In the genomic region with DNA sequence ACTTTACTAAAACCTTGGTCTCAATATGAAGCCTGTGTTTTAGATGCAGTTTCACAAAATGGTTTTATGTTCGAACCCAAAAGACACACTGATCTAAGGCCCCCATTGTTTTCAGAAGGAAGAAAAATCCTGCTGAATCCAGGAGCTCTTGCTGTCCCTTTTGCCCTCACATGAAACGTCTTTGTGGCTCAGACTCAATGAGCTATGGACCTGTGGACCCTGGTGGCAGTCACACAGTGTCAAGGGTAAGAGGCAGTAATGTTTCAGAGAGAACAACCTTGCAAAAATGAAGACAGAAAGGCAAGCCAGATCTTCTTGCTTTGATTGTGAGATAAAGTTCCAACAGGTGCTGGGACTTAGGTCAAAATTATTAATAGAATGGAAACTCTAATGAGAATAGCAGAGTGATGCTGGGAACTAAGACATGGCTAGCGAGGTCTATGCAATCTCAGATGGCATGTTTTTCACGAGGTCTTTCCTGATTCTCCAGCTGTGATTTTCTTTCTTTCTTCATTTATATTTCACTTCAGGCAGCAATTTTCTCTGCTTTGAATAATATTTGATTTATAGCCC, we compare ENCODE assay signal across 19 cellular contexts.
"Had no signal": no experiment of that assay in that cellular context is flagged by ENCODE, and none has a peak within 500 bp of the region (broad histone marks: within the 10 kb centered on the region; RNA-seq: fewer than 3 reads in every experiment).

No MANE protein-coding gene starts in this region.

- H3K4me3 Mint-ChIP-seq: activated CD8-positive, alpha-beta T cell treated with anti-CD3 and anti-CD28 coated beads, Interleukin-2, amount 10 ng/mL, durations not matched to agents 7 days and 5 days; activated naive CD8-positive, alpha-beta T cell treated with anti-CD3 and anti-CD28 coated beads, Interleukin-2, amount 10 ng/mL, durations not matched to agents 7 days and 5 days; WTC11 had no signal

- H3K4me3 ChIP-seq: adrenal gland, PC-9 had no signal

- H3K27me3 ChIP-seq: adrenal gland had no signal

- H2AFZ ChIP-seq: PC-9 had no signal

- H3K36me3 ChIP-seq: adrenal gland had no signal

- H3K9me3 ChIP-seq: adrenal gland had no signal

- H3K27ac Mint-ChIP-seq: activated CD8-positive, alpha-beta T cell treated with anti-CD3 and anti-CD28 coated beads, Interleukin-2, amount 10 ng/mL, durations not matched to agents 7 days and 5 days; activated naive CD8-positive, alpha-beta T cell treated with anti-CD3 and anti-CD28 coated beads, Interleukin-2, amount 10 ng/mL, durations not matched to agents 7 days and 5 days; WTC11 had no signal

- H3K27ac ChIP-seq: adrenal gland, PC-9 had no signal

- ATAC-seq: activated CD8-positive, alpha-beta T cell treated with anti-CD3 and anti-CD28 coated beads, Interleukin-2, amount 10 ng/mL, durations not matched to agents 7 days and 5 days; WTC11 had no signal

- H3K4me2 ChIP-seq: PC-9 had no signal

- DNase-seq: activated CD4-positive, alpha-beta T cell treated with anti-CD3 and anti-CD28 coated beads for 48 hours; activated CD4-positive, alpha-beta T cell treated with anti-CD3 and anti-CD28 coated beads, Interleukin-2, amount 50 U/mL, for 4 hours; activated CD4-positive, CD25-positive, alpha-beta regulatory T cell treated with anti-CD3 and anti-CD28 coated beads, Interleukin-2, amount 50 U/mL, for 72 hours; activated CD8-positive, alpha-beta memory T cell treated with anti-CD3 and anti-CD28 coated beads, Interleukin-2, amount 50 U/mL, for 48 hours; activated CD8-positive, alpha-beta T cell treated with anti-CD3 and anti-CD28 coated beads, Interleukin-2, amount 10 ng/mL, durations not matched to agents 7 days and 5 days; activated naive CD4-positive, alpha-beta T cell treated with anti-CD3 and anti-CD28 coated beads, Interleukin-2, amount 50 U/mL, for 16 hours; activated naive CD8-positive, alpha-beta T cell treated with anti-CD3 and anti-CD28 coated beads, Interleukin-2, amount 10 ng/mL, durations not matched to agents 7 days and 5 days; activated T-cell treated with anti-CD3 and anti-CD28 coated beads, Interleukin-2, amount 50 U/mL, for 1 hour; adrenal gland; anterior cingulate cortex; Karpas-422; NCI-H1105 treated with DMSO at 0.1 percent for 48 hours; NCI-H1436 treated with DMSO at 0.1 percent for 48 hours; NCI-H187; NCI-H2081; PC-9; SIG-M5; T-helper 1 cell had no signal

- H3K27me3 Mint-ChIP-seq: activated naive CD8-positive, alpha-beta T cell treated with anti-CD3 and anti-CD28 coated beads, Interleukin-2, amount 10 ng/mL, durations not matched to agents 7 days and 5 days had no signal
